1 cellular context compared by ENCODE assay signal in genomic region chr1:116316373-116316772, GRCh38.
TF ChIP-seq lines count a peak whose summit lies in the region.

No MANE protein-coding gene starts in this region.

TF ChIP-seq in HepG2, 621 proteins besides CTCF, POLR2A, EP300 and RAD21 (continued from another document and continues in another):
- TF ChIP-seq MED1 (CRISPR knock-in tag; IDR thresholded peaks at IDR 0.05): peak; percentile 64
- no peak for TF ChIP-seq ZNF20 (CRISPR knock-in tag; IDR thresholded peaks at IDR 0.05)
- TF ChIP-seq NFE2L1 (CRISPR knock-in tag; IDR thresholded peaks at IDR 0.05; ENCODE audit: borderline replicate concordance): no peak
- peak; percentile 84 for TF ChIP-seq ARID5B (CRISPR knock-in tag; IDR thresholded peaks at IDR 0.05)
- no peak for TF ChIP-seq CENPX (CRISPR knock-in tag; IDR thresholded peaks at IDR 0.05)
- TF ChIP-seq ZNF234 (CRISPR knock-in tag; conservative IDR thresholded peaks at IDR 0.05): no peak
- no peak for TF ChIP-seq CENPT (CRISPR knock-in tag; IDR thresholded peaks at IDR 0.05; ENCODE audit: low read depth)
- TF ChIP-seq, protein P1, sequence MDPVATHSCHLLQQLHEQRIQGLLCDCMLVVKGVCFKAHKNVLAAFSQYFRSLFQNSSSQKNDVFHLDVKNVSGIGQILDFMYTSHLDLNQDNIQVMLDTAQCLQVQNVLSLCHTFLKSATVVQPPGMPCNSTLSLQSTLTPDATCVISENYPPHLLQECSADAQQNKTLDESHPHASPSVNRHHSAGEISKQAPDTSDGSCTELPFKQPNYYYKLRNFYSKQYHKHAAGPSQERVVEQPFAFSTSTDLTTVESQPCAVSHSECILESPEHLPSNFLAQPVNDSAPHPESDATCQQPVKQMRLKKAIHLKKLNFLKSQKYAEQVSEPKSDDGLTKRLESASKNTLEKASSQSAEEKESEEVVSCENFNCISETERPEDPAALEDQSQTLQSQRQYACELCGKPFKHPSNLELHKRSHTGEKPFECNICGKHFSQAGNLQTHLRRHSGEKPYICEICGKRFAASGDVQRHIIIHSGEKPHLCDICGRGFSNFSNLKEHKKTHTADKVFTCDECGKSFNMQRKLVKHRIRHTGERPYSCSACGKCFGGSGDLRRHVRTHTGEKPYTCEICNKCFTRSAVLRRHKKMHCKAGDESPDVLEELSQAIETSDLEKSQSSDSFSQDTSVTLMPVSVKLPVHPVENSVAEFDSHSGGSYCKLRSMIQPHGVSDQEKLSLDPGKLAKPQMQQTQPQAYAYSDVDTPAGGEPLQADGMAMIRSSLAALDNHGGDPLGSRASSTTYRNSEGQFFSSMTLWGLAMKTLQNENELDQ (CRISPR knock-in tag; IDR thresholded peaks at IDR 0.05; ENCODE audit: borderline replicate concordance): no peak
- TF ChIP-seq, protein P2, sequence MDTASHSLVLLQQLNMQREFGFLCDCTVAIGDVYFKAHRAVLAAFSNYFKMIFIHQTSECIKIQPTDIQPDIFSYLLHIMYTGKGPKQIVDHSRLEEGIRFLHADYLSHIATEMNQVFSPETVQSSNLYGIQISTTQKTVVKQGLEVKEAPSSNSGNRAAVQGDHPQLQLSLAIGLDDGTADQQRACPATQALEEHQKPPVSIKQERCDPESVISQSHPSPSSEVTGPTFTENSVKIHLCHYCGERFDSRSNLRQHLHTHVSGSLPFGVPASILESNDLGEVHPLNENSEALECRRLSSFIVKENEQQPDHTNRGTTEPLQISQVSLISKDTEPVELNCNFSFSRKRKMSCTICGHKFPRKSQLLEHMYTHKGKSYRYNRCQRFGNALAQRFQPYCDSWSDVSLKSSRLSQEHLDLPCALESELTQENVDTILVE (CRISPR knock-in tag; IDR thresholded peaks at IDR 0.05): no peak
- TF ChIP-seq THAP11 (CRISPR knock-in tag; IDR thresholded peaks at IDR 0.05): peak; percentile 20; the same call in 1 of the 2 replicates
- no peak for TF ChIP-seq ZNF326 (CRISPR knock-in tag; IDR thresholded peaks at IDR 0.05; ENCODE audit: borderline replicate concordance)
- TF ChIP-seq NAIF1 (CRISPR knock-in tag; IDR thresholded peaks at IDR 0.05; ENCODE audit: borderline replicate concordance): no peak
- TF ChIP-seq, protein P3, sequence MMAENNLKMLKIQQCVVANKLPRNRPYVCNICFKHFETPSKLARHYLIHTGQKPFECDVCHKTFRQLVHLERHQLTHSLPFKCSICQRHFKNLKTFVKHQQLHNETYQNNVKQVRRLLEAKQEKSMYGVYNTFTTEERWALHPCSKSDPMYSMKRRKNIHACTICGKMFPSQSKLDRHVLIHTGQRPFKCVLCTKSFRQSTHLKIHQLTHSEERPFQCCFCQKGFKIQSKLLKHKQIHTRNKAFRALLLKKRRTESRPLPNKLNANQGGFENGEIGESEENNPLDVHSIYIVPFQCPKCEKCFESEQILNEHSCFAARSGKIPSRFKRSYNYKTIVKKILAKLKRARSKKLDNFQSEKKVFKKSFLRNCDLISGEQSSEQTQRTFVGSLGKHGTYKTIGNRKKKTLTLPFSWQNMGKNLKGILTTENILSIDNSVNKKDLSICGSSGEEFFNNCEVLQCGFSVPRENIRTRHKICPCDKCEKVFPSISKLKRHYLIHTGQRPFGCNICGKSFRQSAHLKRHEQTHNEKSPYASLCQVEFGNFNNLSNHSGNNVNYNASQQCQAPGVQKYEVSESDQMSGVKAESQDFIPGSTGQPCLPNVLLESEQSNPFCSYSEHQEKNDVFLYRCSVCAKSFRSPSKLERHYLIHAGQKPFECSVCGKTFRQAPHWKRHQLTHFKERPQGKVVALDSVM (CRISPR knock-in tag; IDR thresholded peaks at IDR 0.05): no peak
- TF ChIP-seq CREM (IDR thresholded peaks at IDR 0.05): peak; percentile 25; the same call in 1 of the 2 replicates
- TF ChIP-seq CREM (CRISPR knock-in tag; IDR thresholded peaks at IDR 0.05): no peak
- no peak for TF ChIP-seq ELF1 (CRISPR knock-in tag; IDR thresholded peaks at IDR 0.05)
- TF ChIP-seq BCL6 (CRISPR knock-in tag; IDR thresholded peaks at IDR 0.05): peak; percentile 61; the same call in 1 of the 2 replicates
- TF ChIP-seq ZFP90 (CRISPR knock-in tag; IDR thresholded peaks at IDR 0.05; ENCODE audit: borderline replicate concordance): 0 out of 2 replicates have a peak, but pooled peaks have one; percentile 48
- TF ChIP-seq, protein P4, sequence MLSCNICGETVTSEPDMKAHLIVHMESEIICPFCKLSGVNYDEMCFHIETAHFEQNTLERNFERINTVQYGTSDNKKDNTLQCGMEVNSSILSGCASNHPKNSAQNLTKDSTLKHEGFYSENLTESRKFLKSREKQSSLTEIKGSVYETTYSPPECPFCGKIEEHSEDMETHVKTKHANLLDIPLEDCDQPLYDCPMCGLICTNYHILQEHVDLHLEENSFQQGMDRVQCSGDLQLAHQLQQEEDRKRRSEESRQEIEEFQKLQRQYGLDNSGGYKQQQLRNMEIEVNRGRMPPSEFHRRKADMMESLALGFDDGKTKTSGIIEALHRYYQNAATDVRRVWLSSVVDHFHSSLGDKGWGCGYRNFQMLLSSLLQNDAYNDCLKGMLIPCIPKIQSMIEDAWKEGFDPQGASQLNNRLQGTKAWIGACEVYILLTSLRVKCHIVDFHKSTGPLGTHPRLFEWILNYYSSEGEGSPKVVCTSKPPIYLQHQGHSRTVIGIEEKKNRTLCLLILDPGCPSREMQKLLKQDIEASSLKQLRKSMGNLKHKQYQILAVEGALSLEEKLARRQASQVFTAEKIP (CRISPR knock-in tag; IDR thresholded peaks at IDR 0.05; ENCODE audit: borderline replicate concordance): no peak
- TF ChIP-seq ZNF292 (CRISPR knock-in tag; IDR thresholded peaks at IDR 0.05; ENCODE audit: borderline replicate concordance, low read depth): peak; percentile 36; the same call in 1 of the 2 replicates
- TF ChIP-seq, protein P5, sequence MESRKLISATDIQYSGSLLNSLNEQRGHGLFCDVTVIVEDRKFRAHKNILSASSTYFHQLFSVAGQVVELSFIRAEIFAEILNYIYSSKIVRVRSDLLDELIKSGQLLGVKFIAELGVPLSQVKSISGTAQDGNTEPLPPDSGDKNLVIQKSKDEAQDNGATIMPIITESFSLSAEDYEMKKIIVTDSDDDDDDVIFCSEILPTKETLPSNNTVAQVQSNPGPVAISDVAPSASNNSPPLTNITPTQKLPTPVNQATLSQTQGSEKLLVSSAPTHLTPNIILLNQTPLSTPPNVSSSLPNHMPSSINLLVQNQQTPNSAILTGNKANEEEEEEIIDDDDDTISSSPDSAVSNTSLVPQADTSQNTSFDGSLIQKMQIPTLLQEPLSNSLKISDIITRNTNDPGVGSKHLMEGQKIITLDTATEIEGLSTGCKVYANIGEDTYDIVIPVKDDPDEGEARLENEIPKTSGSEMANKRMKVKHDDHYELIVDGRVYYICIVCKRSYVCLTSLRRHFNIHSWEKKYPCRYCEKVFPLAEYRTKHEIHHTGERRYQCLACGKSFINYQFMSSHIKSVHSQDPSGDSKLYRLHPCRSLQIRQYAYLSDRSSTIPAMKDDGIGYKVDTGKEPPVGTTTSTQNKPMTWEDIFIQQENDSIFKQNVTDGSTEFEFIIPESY (CRISPR knock-in tag; IDR thresholded peaks at IDR 0.05): no peak
- no peak for TF ChIP-seq ADNP (CRISPR knock-in tag; IDR thresholded peaks at IDR 0.05)
- TF ChIP-seq PRPF4 (IDR thresholded peaks at IDR 0.05; ENCODE audit: low read depth, low read length, poor library complexity, severe bottlenecking): no peak
- TF ChIP-seq ZNF264 (CRISPR knock-in tag; IDR thresholded peaks at IDR 0.05): peak; percentile 75; the same call in 1 of the 2 replicates
- no peak for TF ChIP-seq CCAR2 (optimal IDR thresholded peaks at IDR 0.05; ENCODE audit: low read depth, low read length)
- peak; percentile 81 for TF ChIP-seq ZNF629 (CRISPR knock-in tag; conservative IDR thresholded peaks at IDR 0.05)
- TF ChIP-seq TOE1 (CRISPR knock-in tag; IDR thresholded peaks at IDR 0.05): no peak
- 0 out of 2 replicates have a peak, but pooled peaks have one; percentile 25 for TF ChIP-seq GATAD1 (CRISPR knock-in tag; IDR thresholded peaks at IDR 0.05)
- no peak for TF ChIP-seq ZNF251 (CRISPR knock-in tag; IDR thresholded peaks at IDR 0.05)
- TF ChIP-seq DNMT3B (CRISPR knock-in tag; conservative IDR thresholded peaks at IDR 0.05): no peak
- TF ChIP-seq HNRNPK (IDR thresholded peaks at IDR 0.05; ENCODE audit: low read depth, low read length, poor library complexity, severe bottlenecking): no peak
- TF ChIP-seq TARDBP (CRISPR knock-in tag; IDR thresholded peaks at IDR 0.05): no peak
- TF ChIP-seq, protein P6, sequence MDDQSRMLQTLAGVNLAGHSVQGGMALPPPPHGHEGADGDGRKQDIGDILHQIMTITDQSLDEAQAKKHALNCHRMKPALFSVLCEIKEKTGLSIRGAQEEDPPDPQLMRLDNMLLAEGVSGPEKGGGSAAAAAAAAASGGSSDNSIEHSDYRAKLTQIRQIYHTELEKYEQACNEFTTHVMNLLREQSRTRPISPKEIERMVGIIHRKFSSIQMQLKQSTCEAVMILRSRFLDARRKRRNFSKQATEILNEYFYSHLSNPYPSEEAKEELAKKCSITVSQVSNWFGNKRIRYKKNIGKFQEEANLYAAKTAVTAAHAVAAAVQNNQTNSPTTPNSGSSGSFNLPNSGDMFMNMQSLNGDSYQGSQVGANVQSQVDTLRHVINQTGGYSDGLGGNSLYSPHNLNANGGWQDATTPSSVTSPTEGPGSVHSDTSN (CRISPR knock-in tag; IDR thresholded peaks at IDR 0.05; ENCODE audit: borderline replicate concordance): no peak
- no peak for TF ChIP-seq ZNF451 (CRISPR knock-in tag; IDR thresholded peaks at IDR 0.05)
- no peak for TF ChIP-seq SRSF4 (IDR thresholded peaks at IDR 0.05; ENCODE audit: low read depth, low read length, poor library complexity, severe bottlenecking)
- TF ChIP-seq ZNF616 (CRISPR knock-in tag; IDR thresholded peaks at IDR 0.05; ENCODE audit: low read depth): no peak
- TF ChIP-seq SNAPC2 (CRISPR knock-in tag; IDR thresholded peaks at IDR 0.05): no peak
- no peak for TF ChIP-seq ZNF253 (CRISPR knock-in tag; IDR thresholded peaks at IDR 0.05; ENCODE audit: borderline replicate concordance)
- no peak for TF ChIP-seq ATF1 (CRISPR knock-in tag; IDR thresholded peaks at IDR 0.05)
- TF ChIP-seq ZNF747 (CRISPR knock-in tag; IDR thresholded peaks at IDR 0.05; ENCODE audit: borderline replicate concordance): no peak
- no peak for TF ChIP-seq EED (CRISPR knock-in tag; IDR thresholded peaks at IDR 0.05)
- TF ChIP-seq ZNF670 (CRISPR knock-in tag; IDR thresholded peaks at IDR 0.05; ENCODE audit: borderline replicate concordance): no peak
- TF ChIP-seq ZNF788 (CRISPR knock-in tag; IDR thresholded peaks at IDR 0.05; ENCODE audit: borderline replicate concordance): no peak
- TF ChIP-seq RXRB (CRISPR knock-in tag; IDR thresholded peaks at IDR 0.05; ENCODE audit: borderline replicate concordance): 0 out of 2 replicates have a peak, but pooled peaks have one; percentile 21
- TF ChIP-seq FOXM1 (CRISPR knock-in tag; IDR thresholded peaks at IDR 0.05): no peak
- no peak for TF ChIP-seq CSRNP2 (CRISPR knock-in tag; conservative IDR thresholded peaks at IDR 0.05; ENCODE audit: low read depth)
- TF ChIP-seq RFXANK (CRISPR knock-in tag; IDR thresholded peaks at IDR 0.05): no peak
- no peak for TF ChIP-seq JARID2 (CRISPR knock-in tag; IDR thresholded peaks at IDR 0.05; ENCODE audit: insufficient replicate concordance)
- TF ChIP-seq ZNF432 (CRISPR knock-in tag; IDR thresholded peaks at IDR 0.05; ENCODE audit: borderline replicate concordance): no peak
- TF ChIP-seq, protein P7, sequence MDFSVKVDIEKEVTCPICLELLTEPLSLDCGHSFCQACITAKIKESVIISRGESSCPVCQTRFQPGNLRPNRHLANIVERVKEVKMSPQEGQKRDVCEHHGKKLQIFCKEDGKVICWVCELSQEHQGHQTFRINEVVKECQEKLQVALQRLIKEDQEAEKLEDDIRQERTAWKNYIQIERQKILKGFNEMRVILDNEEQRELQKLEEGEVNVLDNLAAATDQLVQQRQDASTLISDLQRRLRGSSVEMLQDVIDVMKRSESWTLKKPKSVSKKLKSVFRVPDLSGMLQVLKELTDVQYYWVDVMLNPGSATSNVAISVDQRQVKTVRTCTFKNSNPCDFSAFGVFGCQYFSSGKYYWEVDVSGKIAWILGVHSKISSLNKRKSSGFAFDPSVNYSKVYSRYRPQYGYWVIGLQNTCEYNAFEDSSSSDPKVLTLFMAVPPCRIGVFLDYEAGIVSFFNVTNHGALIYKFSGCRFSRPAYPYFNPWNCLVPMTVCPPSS (IDR thresholded peaks at IDR 0.05): no peak
- no peak for TF ChIP-seq SIN3A (IDR thresholded peaks at IDR 0.05; ENCODE audit: borderline replicate concordance, low read depth, low read length)
- TF ChIP-seq ZNF766 (CRISPR knock-in tag; IDR thresholded peaks at IDR 0.05; ENCODE audit: borderline replicate concordance): no peak
- TF ChIP-seq ZNF207 (IDR thresholded peaks at IDR 0.05; ENCODE audit: borderline replicate concordance): no peak
- TF ChIP-seq KDM5A (IDR thresholded peaks at IDR 0.05; ENCODE audit: borderline replicate concordance, low read length): no peak
- no peak for TF ChIP-seq HOXA7 (CRISPR knock-in tag; IDR thresholded peaks at IDR 0.05)
